Comparison of ENCODE assay signal across 8 cellular contexts in genomic region chr22:38793721-38794466, GRCh38. TPM values are rescaled to one million over a fixed set of nuclear protein-coding genes. Genes with fewer than 3 reads are reported as not detected.
DNase-seq lines count a peak whose midpoint lies in the region; FAIRE-seq and TF ChIP-seq lines count a peak whose summit lies in the region.

DNAL4 (minus strand) TSS chr22:38794143; CDS start chr22:38782731, 11,412 bp downstream.

- H3K9me3 Mint-ChIP-seq in activated T-helper 1 cell treated with anti-CD3 and anti-CD28 coated beads, Interleukin-12 subunit alpha, Interleukin-12 subunit beta, Interleukin-2, Interleukin-4 antibody, amounts not matched to agents 30 ng/mL and 10 ng/mL and 1 ng/mL, durations not matched to agents 14 hours and 24 hours and 36 hours = peaks cover 2% of the 10 kb centered on the region

- no peak for TF ChIP-seq CTCF in esophagus squamous epithelium (IDR thresholded peaks at IDR 0.05)

- H3K9me3 ChIP-seq in GM23248 (ENCODE audit: low read depth) = no peaks in the 10 kb centered on the region
- H3K9me3 ChIP-seq in Karpas-422 (ENCODE audit: low read length) = no peaks in the 10 kb centered on the region; the same call in 1 of the 2 replicates
- H3K9me3 ChIP-seq in esophagus squamous epithelium = no peaks in the 10 kb centered on the region
- no peaks in the 10 kb centered on the region for H3K9me3 ChIP-seq in muscle layer of duodenum (ENCODE audit: control insufficient read depth in 1 of 2, low read length in 2 of 2)

- H3K27ac ChIP-seq in GM23248 = peak within 1 kb of the TSS; percentile 41
- no peak within 1 kb of the TSS for H3K27ac ChIP-seq in Karpas-422 (ENCODE audit: low read length)
- peak within 1 kb of the TSS; percentile 86 to 90 (median 87) for H3K27ac ChIP-seq in esophagus squamous epithelium
- peak within 1 kb of the TSS; percentile 26 for H3K27ac ChIP-seq in muscle layer of duodenum (ENCODE audit: low read length)

- WGBS in GM23248 (ENCODE audit: low coverage in 1 of 2, low lambda C conversion rate in 2 of 2, missing lambda C conversion rate in 2 of 2), 2 experiments = 2 to 3% methylated on average over 28 to 41 of the region's 47 CpGs
- WGBS in esophagus squamous epithelium, 2 donors = 0 to 1% methylated on average over 18 to 30 of the region's 47 CpGs

- FAIRE-seq in RCC 7860 (lab: Jason Lieb, UNC) = peak; percentile 85

- DNase-seq in DMS79 treated with DMSO at 0.1 percent for 48 hours (lab: John Stamatoyannopoulos, UW) = peak; percentile 80
- peak; percentile 98 for DNase-seq in GM23248
- DNase-seq in Karpas-422 = peak; percentile 99
- DNase-seq in RCC 7860 (ENCODE audit: low spot score) = peak; percentile 96
- DNase-seq in activated T-helper 1 cell treated with anti-CD3 and anti-CD28 coated beads, Interleukin-12 subunit alpha, Interleukin-12 subunit beta, Interleukin-2, Interleukin-4 antibody, amounts not matched to agents 30 ng/mL and 10 ng/mL and 1 ng/mL, durations not matched to agents 14 hours and 24 hours and 36 hours (ENCODE audit: low spot score) = peak; percentile 90
- DNase-seq in esophagus squamous epithelium (lab: John Stamatoyannopoulos, UW) = peak; percentile 72
- DNase-seq in stimulated activated CD8-positive, alpha-beta memory T cell treated with anti-CD3 and anti-CD28 coated beads, Interleukin-7, amount 100 ng/mL, for 24 hours (ENCODE audit: low read depth) = peak; percentile 76

- H3K4me1 Mint-ChIP-seq in activated T-helper 1 cell treated with anti-CD3 and anti-CD28 coated beads, Interleukin-12 subunit alpha, Interleukin-12 subunit beta, Interleukin-2, Interleukin-4 antibody, amounts not matched to agents 30 ng/mL and 10 ng/mL and 1 ng/mL, durations not matched to agents 14 hours and 24 hours and 36 hours (ENCODE audit: low read depth) = peaks cover 22% of the 10 kb centered on the region

- no peaks in the 10 kb centered on the region for H3K36me3 Mint-ChIP-seq in activated T-helper 1 cell treated with anti-CD3 and anti-CD28 coated beads, Interleukin-12 subunit alpha, Interleukin-12 subunit beta, Interleukin-2, Interleukin-4 antibody, amounts not matched to agents 30 ng/mL and 10 ng/mL and 1 ng/mL, durations not matched to agents 14 hours and 24 hours and 36 hours (ENCODE audit: low read depth)

- peak in 1 of 4 donors; percentile 47 for TF ChIP-seq POLR2A in esophagus squamous epithelium (IDR thresholded peaks at IDR 0.05)

- H3K27me3 ChIP-seq in GM23248 (replicated peaks; ENCODE audit: insufficient read depth) (no peaks in the 10 kb centered on the region), Karpas-422 (ENCODE audit: low read length) (no peaks in the 10 kb centered on the region), esophagus squamous epithelium (peaks cover 0 to 23% (median 0%) of the 10 kb centered on the region in 4 donors), muscle layer of duodenum (ENCODE audit: low read depth, low read length) (no peaks in the 10 kb centered on the region)

- H3K36me3 ChIP-seq in GM23248 (ENCODE audit: low read depth) (no peaks in the 10 kb centered on the region), Karpas-422 (ENCODE audit: insufficient read depth, low read length) (no peaks in the 10 kb centered on the region), esophagus squamous epithelium (peaks cover 0 to 17% (median 2%) of the 10 kb centered on the region in 3 donors), muscle layer of duodenum (ENCODE audit: control insufficient read depth in 1 of 2, insufficient read depth in 2 of 2, low read length in 2 of 2) (peaks cover 0 to 10% of the 10 kb centered on the region in 2 donors)

- H3K9ac ChIP-seq in GM23248 (peak within 1 kb of the TSS; percentile 87), Karpas-422 (ENCODE audit: low read length) (peak within 1 kb of the TSS; percentile 77)

- H3K9me2 ChIP-seq in GM23248 (ENCODE audit: insufficient read depth) (no peaks in the 10 kb centered on the region), Karpas-422 (replicated peaks; ENCODE audit: insufficient read depth, low read length) (no peaks in the 10 kb centered on the region)

- H2AFZ ChIP-seq in GM23248 = peak within 1 kb of the TSS; percentile 85
- peak within 1 kb of the TSS; percentile 100 for H2AFZ ChIP-seq in Karpas-422 (ENCODE audit: low read length)

- H3K4me1 ChIP-seq in GM23248 (ENCODE audit: insufficient read depth) = peaks cover 12% of the 10 kb centered on the region
- H3K4me1 ChIP-seq in Karpas-422 (ENCODE audit: low read length) = peaks cover 15% of the 10 kb centered on the region
- peaks cover 0 to 22% (median 10%) of the 10 kb centered on the region in 3 donors for H3K4me1 ChIP-seq in esophagus squamous epithelium
- H3K4me1 ChIP-seq in muscle layer of duodenum (ENCODE audit: control insufficient read depth in 1 of 2, insufficient read depth in 2 of 2, low read length in 2 of 2) = peaks cover 6 to 15% of the 10 kb centered on the region in 2 donors

- H3K79me2 ChIP-seq in GM23248 (ENCODE audit: insufficient read depth) (peaks cover 12% of the 10 kb centered on the region), Karpas-422 (ENCODE audit: low read length) (no peaks in the 10 kb centered on the region)

- H3K27me3 Mint-ChIP-seq in activated T-helper 1 cell treated with anti-CD3 and anti-CD28 coated beads, Interleukin-12 subunit alpha, Interleukin-12 subunit beta, Interleukin-2, Interleukin-4 antibody, amounts not matched to agents 30 ng/mL and 10 ng/mL and 1 ng/mL, durations not matched to agents 14 hours and 24 hours and 36 hours (ENCODE audit: insufficient read depth) = peaks cover 4% of the 10 kb centered on the region

- H3K4me3 ChIP-seq in GM23248 (peak within 1 kb of the TSS; percentile 75), Karpas-422 (ENCODE audit: low read length) (peak within 1 kb of the TSS; percentile 79), esophagus squamous epithelium (peak within 1 kb of the TSS; percentile 72 to 94 (median 84)), muscle layer of duodenum (ENCODE audit: low read depth in 1 of 2, low read length in 2 of 2) (peak within 1 kb of the TSS; percentile 64 to 75)

- H3K4me3 Mint-ChIP-seq in activated T-helper 1 cell treated with anti-CD3 and anti-CD28 coated beads, Interleukin-12 subunit alpha, Interleukin-12 subunit beta, Interleukin-2, Interleukin-4 antibody, amounts not matched to agents 30 ng/mL and 10 ng/mL and 1 ng/mL, durations not matched to agents 14 hours and 24 hours and 36 hours = peak within 1 kb of the TSS; percentile 93

- H3K27ac Mint-ChIP-seq in activated T-helper 1 cell treated with anti-CD3 and anti-CD28 coated beads, Interleukin-12 subunit alpha, Interleukin-12 subunit beta, Interleukin-2, Interleukin-4 antibody, amounts not matched to agents 30 ng/mL and 10 ng/mL and 1 ng/mL, durations not matched to agents 14 hours and 24 hours and 36 hours = peak within 1 kb of the TSS; percentile 80

- intact Hi-C loops in activated T-helper 1 cell treated with anti-CD3 and anti-CD28 coated beads, Interleukin-12 subunit alpha, Interleukin-12 subunit beta, Interleukin-2, Interleukin-4 antibody, amounts not matched to agents 30 ng/mL and 10 ng/mL and 1 ng/mL, durations not matched to agents 14 hours and 24 hours and 36 hours (cut with micrococcal nuclease) = loop anchor here (1.0 to 2.0 kb wide), 6 partner anchors 38 to 288 kb away; partner anchors contain the start of genes DDX17, GTPBP1 and TOMM22
- intact Hi-C loops in esophagus squamous epithelium (cut with DNase I) = no loop called here

- H3K4me2 ChIP-seq in GM23248 (ENCODE audit: unreplicated experiment) = peak within 1 kb of the TSS; percentile 92
- peak within 1 kb of the TSS; percentile 81 for H3K4me2 ChIP-seq in Karpas-422 (ENCODE audit: low read depth, low read length, poor library complexity, severe bottlenecking)

- in situ Hi-C loops in GM23248 (cut with MboI) = no loop called here

- H3F3A ChIP-seq in GM23248 (ENCODE audit: insufficient read depth) = peaks cover 10% of the 10 kb centered on the region

- H4K20me1 ChIP-seq in GM23248 (ENCODE audit: insufficient read depth) (no peaks in the 10 kb centered on the region), Karpas-422 (ENCODE audit: insufficient read depth, low read depth, low read length) (no peaks in the 10 kb centered on the region)

RNA-seq across cellular contexts. Expression of gene DNAL4, which starts in this region (rescaled TPM):
- total RNA-seq in GM23248 (2014; rRNA removed; shearing (Covaris generic)) = 11.6 and 18.9 TPM in 2 replicates
- polyA plus RNA-seq in GM23248 (2016; fragmentation: Nextera tagmentation; extraction: Ambion mirVana) = 14.2 and 16.7 TPM in 2 replicates
- 3.2 and 8.8 TPM in 2 replicates for total RNA-seq in Karpas-422 (2014; rRNA removed; shearing (Covaris generic); ENCODE audit: low replicate concordance)
- total RNA-seq in activated T-helper 1 cell treated with anti-CD3 and anti-CD28 coated beads, Interleukin-12 subunit alpha, Interleukin-12 subunit beta, Interleukin-2, Interleukin-4 antibody, amounts not matched to agents 30 ng/mL and 10 ng/mL and 1 ng/mL, durations not matched to agents 14 hours and 24 hours and 36 hours = 5.0 TPM in 2 replicates
- 10 to 100 TPM in 3 of 4 donors, 1 to 10 TPM in 1; 7.3 to 15.5 (median 13.7) TPM for total RNA-seq in esophagus squamous epithelium
